ENCODE assay signal across 13 cellular contexts in genomic region chr22:29043906-29044575, GRCh38. TPM values are rescaled to one million over a fixed set of nuclear protein-coding genes. Genes with fewer than 3 reads are reported as not detected.
A peak's percentile ranks its signal among the peaks of the same experiment; 100 is the strongest.
DNase-seq lines count a peak whose midpoint lies in the region; FAIRE-seq and TF ChIP-seq lines count a peak whose summit lies in the region.
"Had no signal": no experiment of that assay in that cellular context is flagged by ENCODE, and none has a peak within 500 bp of the region (broad histone marks: within the 10 kb centered on the region; RNA-seq: fewer than 3 reads in every experiment).

No MANE protein-coding gene starts in this region.

- no peak overlapping the region for H4K91ac ChIP-seq in mesenchymal stem cell (ENCODE audit: low read length)

- TF ChIP-seq POLR2A in vagina (IDR thresholded peaks at IDR 0.05) (no peak), H54 (IDR thresholded peaks at IDR 0.05; ENCODE audit: low read depth, low read length) (no peak)

- no peak for FAIRE-seq in H54 (lab: Jason Lieb, UNC)
- FAIRE-seq: islet of Langerhans had no signal

- no peak for TF ChIP-seq CTCF in right atrium auricular region (IDR thresholded peaks at IDR 0.05)
- no peak for TF ChIP-seq CTCF in left ventricle myocardium inferior (IDR thresholded peaks at IDR 0.05; ENCODE audit: borderline replicate concordance)
- TF ChIP-seq CTCF in vagina (IDR thresholded peaks at IDR 0.05) = no peak

- H2AFZ ChIP-seq in mesenchymal stem cell (ENCODE audit: low read depth, low read length) = no peak overlapping the region

- H3K9ac ChIP-seq in mesenchymal stem cell (ENCODE audit: low read length) = peak overlapping the region; percentile 85

- H2AK5ac ChIP-seq in mesenchymal stem cell (ENCODE audit: low read length, severe bottlenecking) = peak overlapping the region; percentile 64

- peak overlapping the region; percentile 19 for H4K8ac ChIP-seq in mesenchymal stem cell (ENCODE audit: low read length)

- H3K36me3 ChIP-seq in right atrium auricular region (peaks cover 32% of the 10 kb centered on the region), left ventricle myocardium inferior (peaks cover 52% of the 10 kb centered on the region), mesenchymal stem cell (ENCODE audit: control insufficient read depth in 1 of 2, insufficient read depth in 2 of 2, low read depth in 1 of 2, low read length in 2 of 2) (peaks cover 25 to 33% of the 10 kb centered on the region in 2 experiments), vagina (peaks cover 0 to 21% of the 10 kb centered on the region in 2 donors)

- DNase-seq in right atrium auricular region (ENCODE audit: low spot score) (no peak), left ventricle myocardium inferior (no peak), dedifferentiated amniotic fluid mesenchymal stem cell (ENCODE audit: extremely low spot score) (peak; percentile 73), mesenchymal stem cell (peak; percentile 84), vagina (ENCODE audit: extremely low spot score in 2 of 2) (no peak), DMS114 treated with DMSO at 0.1 percent for 48 hours (lab: John Stamatoyannopoulos, UW; ENCODE audit: unreplicated experiment) (no peak), H54 (ENCODE audit: insufficient read length, low spot score) (no peak), cortex of kidney (lab: John Stamatoyannopoulos, UW) (no peak)
- DNase-seq: 8988T, NCI-H510A, T-helper 1 cell had no signal

- 81% methylated on average over 2 of the region's 7 CpGs for WGBS in mesenchymal stem cell

- H3K23ac ChIP-seq in mesenchymal stem cell (ENCODE audit: low read length in 2 of 2) = no peak overlapping the region

- intact Hi-C loops in left ventricle myocardium inferior (cut with micrococcal nuclease) = no loop called here
- intact Hi-C loops in vagina (cut with DNase I) = loop anchor here (5.0 kb wide), 2 partner anchors 182 to 197 kb away; no protein-coding TSS in a partner anchor

- H3K18ac ChIP-seq in mesenchymal stem cell (ENCODE audit: low read depth in 1 of 2, low read length in 2 of 2) = peak overlapping the region; percentile 23 to 89

- H3K27ac ChIP-seq in right atrium auricular region (peak overlapping the region; percentile 31 to 42), left ventricle myocardium inferior (replicated peaks) (no peak overlapping the region), mesenchymal stem cell (ENCODE audit: low read length, poor library complexity, severe bottlenecking) (peak overlapping the region; percentile 90), vagina (peak overlapping the region; percentile 78)

- H3K4me1 ChIP-seq in right atrium auricular region (peaks cover 0 to 19% of the 10 kb centered on the region in 2 donors), left ventricle myocardium inferior (peaks cover 4% of the 10 kb centered on the region), mesenchymal stem cell (ENCODE audit: control insufficient read depth, insufficient read depth, low read depth, low read length) (peaks cover 18% of the 10 kb centered on the region), vagina (peaks cover 19% of the 10 kb centered on the region)

- H3K9me3 ChIP-seq in right atrium auricular region (no peaks in the 10 kb centered on the region), left ventricle myocardium inferior (replicated peaks) (no peaks in the 10 kb centered on the region), mesenchymal stem cell (ENCODE audit: control insufficient read depth, low read length) (no peaks in the 10 kb centered on the region), vagina (no peaks in the 10 kb centered on the region)

- H3K4me3 ChIP-seq in right atrium auricular region (no peak overlapping the region), left ventricle myocardium inferior (no peak overlapping the region), mesenchymal stem cell (ENCODE audit: insufficient read depth in 1 of 2, low read depth in 1 of 2, low read length in 2 of 2) (peak overlapping the region in 1 of 2 experiments; percentile 61), vagina (no peak overlapping the region)

- H3K27me3 ChIP-seq in right atrium auricular region = no peaks in the 10 kb centered on the region
- H3K27me3 ChIP-seq in left ventricle myocardium inferior (ENCODE audit: low read depth) = no peaks in the 10 kb centered on the region
- no peaks in the 10 kb centered on the region for H3K27me3 ChIP-seq in mesenchymal stem cell (ENCODE audit: control insufficient read depth in 1 of 2, insufficient read depth in 1 of 2, low read length in 2 of 2)
- no peaks in the 10 kb centered on the region for H3K27me3 ChIP-seq in vagina

- no peak overlapping the region for H2BK15ac ChIP-seq in mesenchymal stem cell (ENCODE audit: low read depth, poor library complexity, severe bottlenecking)

- H3K79me1 ChIP-seq in mesenchymal stem cell (replicated peaks; ENCODE audit: low read length, poor library complexity, severe bottlenecking) = peaks cover 30% of the 10 kb centered on the region

- H2BK5ac ChIP-seq in mesenchymal stem cell (ENCODE audit: low read depth, low read length, poor library complexity, severe bottlenecking) = peak overlapping the region; percentile 80

- peak overlapping the region in 1 of 2 experiments; percentile 74 for H3K14ac ChIP-seq in mesenchymal stem cell (ENCODE audit: low read length in 2 of 2)

- peak overlapping the region; percentile 20 for H3K4me2 ChIP-seq in mesenchymal stem cell (ENCODE audit: low read length, poor library complexity, severe bottlenecking)

- H3K4ac ChIP-seq in mesenchymal stem cell (ENCODE audit: low read depth in 1 of 2, low read length in 2 of 2) = peak overlapping the region in 1 of 2 experiments; percentile 32

- H2BK120ac ChIP-seq in mesenchymal stem cell (ENCODE audit: low read depth, low read length) = no peak overlapping the region

- peak overlapping the region; percentile 9 to 26 for H2BK12ac ChIP-seq in mesenchymal stem cell (ENCODE audit: low read length in 2 of 2)

RNA-seq across cellular contexts. Expression of gene C22orf31, which starts 17.6 kb away (rescaled TPM):
- not detected for total RNA-seq in right atrium auricular region
- total RNA-seq in left ventricle myocardium inferior = 0.30 TPM
- polyA plus RNA-seq in mesenchymal stem cell (2013, experiment 1 of 2) = 0.19 TPM
- 0.07 TPM for polyA plus RNA-seq in mesenchymal stem cell (2013, experiment 2 of 2)
- total RNA-seq in vagina = not detected
- total RNA-seq: progenitor cell of endocrine pancreas had no signal

RNA-seq across cellular contexts. Expression of gene KREMEN1, which starts 28.8 kb away (rescaled TPM):
- total RNA-seq in right atrium auricular region (10 to 100 TPM; 39.7 to 44.7 TPM), left ventricle myocardium inferior (102 TPM), vagina (24.6 TPM)
- polyA plus RNA-seq in mesenchymal stem cell (2013, experiment 1 of 2) = 32.9 TPM
- 33.1 TPM for polyA plus RNA-seq in mesenchymal stem cell (2013, experiment 2 of 2)

Comparison
In these comparisons a context has a peak if more than half of its experiments do, and no peak if none do; other contexts are left out.
1. DNase-seq: peak in dedifferentiated amniotic fluid mesenchymal stem cell (single experiment) and mesenchymal stem cell (single experiment); none in right atrium auricular region (single experiment), left ventricle myocardium inferior (single experiment), vagina (0 of 2), DMS114 treated with DMSO at 0.1 percent for 48 hours (single experiment), H54 (single experiment) and cortex of kidney (single experiment).